ENCODE assay signal across 33 cellular contexts in the genomic region with DNA sequence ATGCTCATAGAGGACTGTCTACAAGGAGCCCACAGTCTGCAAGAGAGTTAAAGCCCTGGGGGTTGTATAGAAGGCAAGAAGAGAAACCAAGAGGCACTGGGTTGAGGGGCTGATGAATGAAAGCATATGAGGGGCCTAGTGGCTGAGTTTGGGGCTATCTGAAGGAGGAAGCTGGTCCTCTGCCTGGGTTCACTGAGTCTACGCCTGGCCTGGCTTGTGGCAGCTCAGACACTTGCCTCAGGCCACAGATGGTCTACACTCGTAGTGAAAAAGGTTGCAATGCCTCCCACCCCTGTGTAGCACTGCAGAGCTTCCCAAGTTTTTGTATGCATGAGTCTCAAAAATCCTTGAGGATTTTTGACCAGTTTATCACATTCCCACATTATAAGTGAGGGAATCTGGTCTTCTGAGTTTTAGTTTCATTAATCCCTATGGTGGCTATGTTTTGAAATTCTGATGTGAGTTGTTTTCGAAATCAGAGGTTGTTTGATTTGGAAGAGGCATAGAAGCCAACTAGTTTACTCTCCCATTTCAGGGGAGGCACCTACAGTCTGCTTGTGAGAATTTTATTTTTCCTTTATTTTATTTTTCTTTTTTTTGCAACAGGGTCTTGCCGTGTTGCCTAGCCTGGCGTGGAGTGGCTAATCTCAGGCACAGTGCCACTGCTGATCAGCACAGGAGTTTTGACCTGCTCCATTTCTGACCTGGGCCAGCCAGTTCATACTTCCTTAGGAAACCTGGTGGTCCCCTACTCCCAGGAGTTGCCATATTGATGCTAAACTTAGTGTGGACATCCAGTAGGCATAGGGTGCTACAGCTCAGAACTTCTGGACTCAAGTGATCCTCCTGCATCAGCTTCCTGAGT. TPM values are rescaled to one million over a fixed set of nuclear protein-coding genes. Genes with fewer than 3 reads are reported as not detected.
"Had no signal": no experiment of that assay in that cellular context is flagged by ENCODE, and none has a peak within 500 bp of the region (broad histone marks: within the 10 kb centered on the region; RNA-seq: fewer than 3 reads in every experiment).

No MANE protein-coding gene starts in this region.

- ATAC-seq: activated CD4-positive, alpha-beta T cell treated with anti-CD3 and anti-CD28 coated beads for 36 hours; activated CD4-positive, CD25-positive, alpha-beta regulatory T cell treated with anti-CD3 and anti-CD28 coated beads, Interleukin-2, amount 50 U/mL, for 24 hours; activated T-cell treated with anti-CD3 and anti-CD28 coated beads, Interleukin-2, amount 50 U/mL, for 4 hours; PC-3 had no signal

- H3K27ac Mint-ChIP-seq: activated CD4-positive, alpha-beta memory T cell treated with anti-CD3 and anti-CD28 coated beads for 36 hours; activated CD4-positive, alpha-beta T cell treated with anti-CD3 and anti-CD28 coated beads for 36 hours; activated CD4-positive, alpha-beta T cell treated with anti-CD3 and anti-CD28 coated beads, Interleukin-2, amount 10 ng/mL, durations not matched to agents 7 days and 5 days; activated naive CD8-positive, alpha-beta T cell treated with anti-CD3 and anti-CD28 coated beads for 36 hours; activated T-helper 1 cell treated with anti-CD3 and anti-CD28 coated beads, Interleukin-12 subunit alpha, Interleukin-12 subunit beta, Interleukin-2, Interleukin-4 antibody, amounts not matched to agents 30 ng/mL and 10 ng/mL and 1 ng/mL, durations not matched to agents 14 hours and 24 hours and 36 hours had no signal

- H3K27ac ChIP-seq: cardiac muscle cell, Peyer's patch, RWPE1, SK-N-MC had no signal

- H3K4me3 Mint-ChIP-seq: activated CD4-positive, alpha-beta memory T cell treated with anti-CD3 and anti-CD28 coated beads for 36 hours; activated CD4-positive, alpha-beta T cell treated with anti-CD3 and anti-CD28 coated beads for 36 hours; activated CD4-positive, alpha-beta T cell treated with anti-CD3 and anti-CD28 coated beads, Interleukin-2, amount 10 ng/mL, durations not matched to agents 7 days and 5 days; activated naive CD8-positive, alpha-beta T cell treated with anti-CD3 and anti-CD28 coated beads for 36 hours; activated T-cell treated with anti-CD3 and anti-CD28 coated beads, Interleukin-2, amount 50 U/mL, for 4 hours; activated T-helper 1 cell treated with anti-CD3 and anti-CD28 coated beads, Interleukin-12 subunit alpha, Interleukin-12 subunit beta, Interleukin-2, Interleukin-4 antibody, amounts not matched to agents 30 ng/mL and 10 ng/mL and 1 ng/mL, durations not matched to agents 14 hours and 24 hours and 36 hours had no signal

- H3K9me3 ChIP-seq: Peyer's patch had no signal

- H3K4me3 ChIP-seq: cardiac muscle cell, Peyer's patch, SK-N-MC had no signal

- DNase-seq: activated CD4-positive, alpha-beta memory T cell treated with anti-CD3 and anti-CD28 coated beads for 36 hours; activated CD4-positive, alpha-beta T cell treated with anti-CD3 and anti-CD28 coated beads for 36 hours; activated CD4-positive, alpha-beta T cell treated with anti-CD3 and anti-CD28 coated beads, Interleukin-2, amount 10 ng/mL, durations not matched to agents 7 days and 5 days; activated CD8-positive, alpha-beta memory T cell treated with anti-CD3 and anti-CD28 coated beads, Interleukin-2, amount 50 U/mL, for 4 hours; activated gamma-delta T cell treated with Interleukin-2 at 50 U/mL for 16 hours; activated naive CD4-positive, alpha-beta T cell treated with anti-CD3 and anti-CD28 coated beads, Interleukin-2, amount 50 U/mL, for 16 hours; activated naive CD8-positive, alpha-beta T cell treated with anti-CD3 and anti-CD28 coated beads for 36 hours; activated T-cell treated with anti-CD3 and anti-CD28 coated beads for 4 hours; activated T-cell treated with anti-CD3 and anti-CD28 coated beads, Interleukin-2, amount 50 U/mL, for 4 hours; amniotic stem cell; aorta; MM.1S; MV-4-11; NCI-H1092; NCI-H1417; NCI-H187; NCI-H2029 treated with DMSO at 0.1 percent for 48 hours; NCI-H2107; NCI-H2171; NCI-H510A; NCI-H748 treated with DMSO at 0.1 percent for 48 hours; NK-92 treated with Interleukin-12 subunit alpha and Interleukin-12 subunit beta, amount 100 ng/mL, for 24 hours; PC-3; Peyer's patch; Right ventricle myocardium superior; T1000 had no signal

- H3K36me3 Mint-ChIP-seq: activated CD4-positive, alpha-beta memory T cell treated with anti-CD3 and anti-CD28 coated beads for 36 hours; activated naive CD8-positive, alpha-beta T cell treated with anti-CD3 and anti-CD28 coated beads for 36 hours had no signal

- H3K4me1 ChIP-seq: Peyer's patch had no signal

- H3K36me3 ChIP-seq: Peyer's patch had no signal

- H3K9me3 Mint-ChIP-seq: activated CD4-positive, alpha-beta memory T cell treated with anti-CD3 and anti-CD28 coated beads for 36 hours; activated CD4-positive, alpha-beta T cell treated with anti-CD3 and anti-CD28 coated beads, Interleukin-2, amount 10 ng/mL, durations not matched to agents 7 days and 5 days; activated naive CD8-positive, alpha-beta T cell treated with anti-CD3 and anti-CD28 coated beads for 36 hours; activated T-cell treated with anti-CD3 and anti-CD28 coated beads, Interleukin-2, amount 50 U/mL, for 4 hours; activated T-helper 1 cell treated with anti-CD3 and anti-CD28 coated beads, Interleukin-12 subunit alpha, Interleukin-12 subunit beta, Interleukin-2, Interleukin-4 antibody, amounts not matched to agents 30 ng/mL and 10 ng/mL and 1 ng/mL, durations not matched to agents 14 hours and 24 hours and 36 hours had no signal

- H3K27me3 ChIP-seq: cardiac muscle cell, Peyer's patch had no signal

- H3K27me3 Mint-ChIP-seq: activated CD4-positive, alpha-beta T cell treated with anti-CD3 and anti-CD28 coated beads for 36 hours had no signal

- H3K4me1 Mint-ChIP-seq: activated CD4-positive, alpha-beta T cell treated with anti-CD3 and anti-CD28 coated beads for 36 hours; activated CD4-positive, alpha-beta T cell treated with anti-CD3 and anti-CD28 coated beads, Interleukin-2, amount 10 ng/mL, durations not matched to agents 7 days and 5 days; activated naive CD8-positive, alpha-beta T cell treated with anti-CD3 and anti-CD28 coated beads for 36 hours had no signal

RNA-seq across cellular contexts. Expression of a gene that starts 10.0 kb away (rescaled TPM):
- total RNA-seq: activated CD4-positive, alpha-beta T cell treated with anti-CD3 and anti-CD28 coated beads, Interleukin-2, amount 10 ng/mL, durations not matched to agents 7 days and 5 days; activated T-helper 1 cell treated with anti-CD3 and anti-CD28 coated beads, Interleukin-12 subunit alpha, Interleukin-12 subunit beta, Interleukin-2, Interleukin-4 antibody, amounts not matched to agents 30 ng/mL and 10 ng/mL and 1 ng/mL, durations not matched to agents 14 hours and 24 hours and 36 hours; LHCN-M2; PC-3; T-helper 1 cell treated with Interleukin-12 subunit alpha and Interleukin-12 subunit beta and Interleukin-4 antibody, amounts not matched to agents 30 ng/mL and 1 ng/mL, for 36 hours had no signal
